Comparison of ENCODE assay signal across 33 cellular contexts in the genomic region with DNA sequence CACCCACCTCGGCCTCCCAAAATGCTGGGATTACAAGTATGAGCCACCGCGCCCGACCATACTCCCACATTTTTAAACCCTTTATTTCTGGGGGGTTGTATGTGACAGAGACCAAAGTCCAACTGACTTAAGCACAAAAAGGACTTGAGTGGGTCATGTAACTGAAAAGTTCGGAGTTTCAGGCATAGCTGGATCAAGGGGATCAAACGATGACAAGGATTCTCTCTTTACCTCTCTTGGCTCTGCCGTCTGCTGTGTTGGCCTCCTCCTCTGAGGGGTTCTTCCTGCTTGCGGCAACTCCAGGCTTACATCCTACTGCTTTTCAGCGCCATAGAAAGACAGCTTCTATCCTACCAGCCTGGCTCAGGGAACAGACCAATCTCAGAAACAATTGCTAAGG.
"Had no signal": no experiment of that assay in that cellular context is flagged by ENCODE, and none has a peak within 500 bp of the region (broad histone marks: within the 10 kb centered on the region; RNA-seq: fewer than 3 reads in every experiment).

No MANE protein-coding gene starts in this region.

- H3K9me3 ChIP-seq: body of pancreas, breast epithelium had no signal

- H3K27me3 Mint-ChIP-seq: activated CD4-positive, alpha-beta T cell treated with anti-CD3 and anti-CD28 coated beads for 36 hours; activated CD4-positive, alpha-beta T cell treated with anti-CD3 and anti-CD28 coated beads, Interleukin-2, amount 10 ng/mL, durations not matched to agents 7 days and 5 days; activated CD8-positive, alpha-beta memory T cell treated with anti-CD3 and anti-CD28 coated beads, Interleukin-2, amount 10 ng/mL, durations not matched to agents 7 days and 5 days; activated naive CD4-positive, alpha-beta T cell treated with anti-CD3 and anti-CD28 coated beads, Interleukin-2, amount 50 U/mL, for 24 hours; activated naive CD8-positive, alpha-beta T cell; activated naive CD8-positive, alpha-beta T cell treated with anti-CD3 and anti-CD28 coated beads, Interleukin-2, amount 10 ng/mL, durations not matched to agents 7 days and 5 days; activated naive CD8-positive, alpha-beta T cell treated with anti-CD3 and anti-CD28 coated beads, Interleukin-2, amount 50 U/mL, for 24 hours; activated T-cell treated with anti-CD3 and anti-CD28 coated beads, Interleukin-2, amount 50 U/mL, for 24 hours; T-cell; T-helper 17 cell had no signal

- H3K4me1 ChIP-seq: breast epithelium had no signal

- DNase-seq: activated CD4-positive, alpha-beta memory T cell treated with anti-CD3 and anti-CD28 coated beads, Interleukin-2, amount 10 ng/mL, durations not matched to agents 7 days and 5 days; activated CD4-positive, alpha-beta T cell treated with anti-CD3 and anti-CD28 coated beads for 1 hour; activated CD4-positive, alpha-beta T cell treated with anti-CD3 and anti-CD28 coated beads for 36 hours; activated CD4-positive, alpha-beta T cell treated with anti-CD3 and anti-CD28 coated beads for 48 hours; activated CD4-positive, alpha-beta T cell treated with anti-CD3 and anti-CD28 coated beads, Interleukin-2, amount 10 ng/mL, durations not matched to agents 7 days and 5 days; activated CD4-positive, alpha-beta T cell treated with anti-CD3 and anti-CD28 coated beads, Interleukin-2, amount 50 U/mL, for 48 hours; activated CD4-positive, CD25-positive, alpha-beta regulatory T cell; activated CD8-positive, alpha-beta memory T cell treated with anti-CD3 and anti-CD28 coated beads for 24 hours; activated CD8-positive, alpha-beta memory T cell treated with anti-CD3 and anti-CD28 coated beads, Interleukin-2, amount 10 ng/mL, durations not matched to agents 7 days and 5 days; activated CD8-positive, alpha-beta memory T cell treated with anti-CD3 and anti-CD28 coated beads, Interleukin-2, amount 50 U/mL, for 48 hours; activated CD8-positive, alpha-beta T cell treated with anti-CD3 and anti-CD28 coated beads, Interleukin-2, amount 10 ng/mL, durations not matched to agents 7 days and 5 days; activated effector memory CD4-positive, alpha-beta T cell treated with Interleukin-2 at 50 U/mL for 16 hours; activated gamma-delta T cell; activated naive CD4-positive, alpha-beta T cell treated with anti-CD3 and anti-CD28 coated beads, Interleukin-2, amount 10 ng/mL, durations not matched to agents 7 days and 5 days; activated naive CD4-positive, alpha-beta T cell treated with Interleukin-2 at 50 U/mL for 16 hours; activated naive CD8-positive, alpha-beta T cell treated with anti-CD3 and anti-CD28 coated beads, Interleukin-2, amount 10 ng/mL, durations not matched to agents 7 days and 5 days; activated naive CD8-positive, alpha-beta T cell treated with anti-CD3 and anti-CD28 coated beads, Interleukin-2, amount 50 U/mL, for 24 hours; activated T-cell treated with anti-CD3 and anti-CD28 coated beads, Interleukin-2, amount 50 U/mL, for 24 hours; activated T-cell treated with anti-CD3 and anti-CD28 coated beads, Interleukin-2, amount 50 U/mL, for 48 hours; aorta; body of pancreas; brain microvascular endothelial cell; central memory CD4-positive, alpha-beta T cell; T-cell; T-helper 17 cell had no signal

- ATAC-seq: activated CD4-positive, alpha-beta T cell treated with anti-CD3 and anti-CD28 coated beads for 36 hours; activated CD4-positive, CD25-positive, alpha-beta regulatory T cell treated with anti-CD3 and anti-CD28 coated beads, Interleukin-2, amount 50 U/mL, for 24 hours; activated CD8-positive, alpha-beta memory T cell treated with anti-CD3 and anti-CD28 coated beads, Interleukin-2, amount 10 ng/mL, durations not matched to agents 7 days and 5 days; activated CD8-positive, alpha-beta T cell treated with anti-CD3 and anti-CD28 coated beads, Interleukin-2, amount 10 ng/mL, durations not matched to agents 7 days and 5 days; activated naive CD8-positive, alpha-beta T cell treated with anti-CD3 and anti-CD28 coated beads, Interleukin-2, amount 50 U/mL, for 24 hours; body of pancreas; T-cell; T-helper 17 cell had no signal

- H3K36me3 Mint-ChIP-seq: activated CD8-positive, alpha-beta memory T cell treated with anti-CD3 and anti-CD28 coated beads, Interleukin-2, amount 10 ng/mL, durations not matched to agents 7 days and 5 days; activated naive CD4-positive, alpha-beta T cell treated with anti-CD3 and anti-CD28 coated beads, Interleukin-2, amount 10 ng/mL, durations not matched to agents 7 days and 5 days; activated naive CD4-positive, alpha-beta T cell treated with anti-CD3 and anti-CD28 coated beads, Interleukin-2, amount 50 U/mL, for 24 hours; activated naive CD8-positive, alpha-beta T cell; activated naive CD8-positive, alpha-beta T cell treated with anti-CD3 and anti-CD28 coated beads, Interleukin-2, amount 10 ng/mL, durations not matched to agents 7 days and 5 days; T-cell had no signal

- H3K4me3 Mint-ChIP-seq: activated CD4-positive, alpha-beta memory T cell treated with anti-CD3 and anti-CD28 coated beads, Interleukin-2, amount 10 ng/mL, durations not matched to agents 7 days and 5 days; activated CD4-positive, alpha-beta T cell treated with anti-CD3 and anti-CD28 coated beads for 36 hours; activated CD4-positive, alpha-beta T cell treated with anti-CD3 and anti-CD28 coated beads, Interleukin-2, amount 10 ng/mL, durations not matched to agents 7 days and 5 days; activated CD8-positive, alpha-beta memory T cell treated with anti-CD3 and anti-CD28 coated beads, Interleukin-2, amount 10 ng/mL, durations not matched to agents 7 days and 5 days; activated CD8-positive, alpha-beta T cell treated with anti-CD3 and anti-CD28 coated beads, Interleukin-2, amount 10 ng/mL, durations not matched to agents 7 days and 5 days; activated naive CD4-positive, alpha-beta T cell treated with anti-CD3 and anti-CD28 coated beads, Interleukin-2, amount 10 ng/mL, durations not matched to agents 7 days and 5 days; activated naive CD4-positive, alpha-beta T cell treated with anti-CD3 and anti-CD28 coated beads, Interleukin-2, amount 50 U/mL, for 24 hours; activated naive CD8-positive, alpha-beta T cell; activated naive CD8-positive, alpha-beta T cell treated with anti-CD3 and anti-CD28 coated beads, Interleukin-2, amount 10 ng/mL, durations not matched to agents 7 days and 5 days; activated naive CD8-positive, alpha-beta T cell treated with anti-CD3 and anti-CD28 coated beads, Interleukin-2, amount 50 U/mL, for 24 hours; activated T-cell treated with anti-CD3 and anti-CD28 coated beads, Interleukin-2, amount 50 U/mL, for 24 hours; T-cell; T-helper 17 cell had no signal

- H3K9me3 Mint-ChIP-seq: activated CD4-positive, alpha-beta memory T cell treated with anti-CD3 and anti-CD28 coated beads, Interleukin-2, amount 10 ng/mL, durations not matched to agents 7 days and 5 days; activated CD4-positive, alpha-beta T cell treated with anti-CD3 and anti-CD28 coated beads, Interleukin-2, amount 10 ng/mL, durations not matched to agents 7 days and 5 days; activated naive CD4-positive, alpha-beta T cell treated with anti-CD3 and anti-CD28 coated beads, Interleukin-2, amount 10 ng/mL, durations not matched to agents 7 days and 5 days; activated naive CD4-positive, alpha-beta T cell treated with anti-CD3 and anti-CD28 coated beads, Interleukin-2, amount 50 U/mL, for 24 hours; activated naive CD8-positive, alpha-beta T cell treated with anti-CD3 and anti-CD28 coated beads, Interleukin-2, amount 10 ng/mL, durations not matched to agents 7 days and 5 days; activated naive CD8-positive, alpha-beta T cell treated with anti-CD3 and anti-CD28 coated beads, Interleukin-2, amount 50 U/mL, for 24 hours; activated T-cell treated with anti-CD3 and anti-CD28 coated beads, Interleukin-2, amount 50 U/mL, for 24 hours; activated T-helper 2 cell treated with anti-CD3 and anti-CD28 coated beads, Interferon-gamma antibody, Interleukin-2, Interleukin-4, amounts not matched to agents 10 μg/mL and 5 μg/mL and 100 μg/mL, durations not matched to agents 14 hours and 24 hours and 36 hours; T-cell had no signal

- FAIRE-seq: astrocyte, TTC549 had no signal

- H3K27ac Mint-ChIP-seq: activated CD4-positive, alpha-beta memory T cell treated with anti-CD3 and anti-CD28 coated beads, Interleukin-2, amount 10 ng/mL, durations not matched to agents 7 days and 5 days; activated CD4-positive, alpha-beta T cell treated with anti-CD3 and anti-CD28 coated beads for 36 hours; activated CD4-positive, alpha-beta T cell treated with anti-CD3 and anti-CD28 coated beads, Interleukin-2, amount 10 ng/mL, durations not matched to agents 7 days and 5 days; activated CD8-positive, alpha-beta memory T cell treated with anti-CD3 and anti-CD28 coated beads, Interleukin-2, amount 10 ng/mL, durations not matched to agents 7 days and 5 days; activated CD8-positive, alpha-beta T cell treated with anti-CD3 and anti-CD28 coated beads, Interleukin-2, amount 10 ng/mL, durations not matched to agents 7 days and 5 days; activated naive CD4-positive, alpha-beta T cell treated with anti-CD3 and anti-CD28 coated beads, Interleukin-2, amount 10 ng/mL, durations not matched to agents 7 days and 5 days; activated naive CD4-positive, alpha-beta T cell treated with anti-CD3 and anti-CD28 coated beads, Interleukin-2, amount 50 U/mL, for 24 hours; activated naive CD8-positive, alpha-beta T cell; activated naive CD8-positive, alpha-beta T cell treated with anti-CD3 and anti-CD28 coated beads, Interleukin-2, amount 10 ng/mL, durations not matched to agents 7 days and 5 days; activated naive CD8-positive, alpha-beta T cell treated with anti-CD3 and anti-CD28 coated beads, Interleukin-2, amount 50 U/mL, for 24 hours; activated T-cell treated with anti-CD3 and anti-CD28 coated beads, Interleukin-2, amount 50 U/mL, for 24 hours; activated T-helper 2 cell treated with anti-CD3 and anti-CD28 coated beads, Interferon-gamma antibody, Interleukin-2, Interleukin-4, amounts not matched to agents 10 μg/mL and 5 μg/mL and 100 μg/mL, durations not matched to agents 14 hours and 24 hours and 36 hours; T-cell had no signal

- H3K4me3 ChIP-seq: body of pancreas, breast epithelium had no signal

- H3K36me3 ChIP-seq: brain microvascular endothelial cell, breast epithelium had no signal

- H3K27me3 ChIP-seq: body of pancreas, brain microvascular endothelial cell, breast epithelium had no signal

- H3K27ac ChIP-seq: body of pancreas, brain microvascular endothelial cell, breast epithelium, VCaP had no signal
